Comparison of ENCODE assay signal across 9 cellular contexts in the genomic region with DNA sequence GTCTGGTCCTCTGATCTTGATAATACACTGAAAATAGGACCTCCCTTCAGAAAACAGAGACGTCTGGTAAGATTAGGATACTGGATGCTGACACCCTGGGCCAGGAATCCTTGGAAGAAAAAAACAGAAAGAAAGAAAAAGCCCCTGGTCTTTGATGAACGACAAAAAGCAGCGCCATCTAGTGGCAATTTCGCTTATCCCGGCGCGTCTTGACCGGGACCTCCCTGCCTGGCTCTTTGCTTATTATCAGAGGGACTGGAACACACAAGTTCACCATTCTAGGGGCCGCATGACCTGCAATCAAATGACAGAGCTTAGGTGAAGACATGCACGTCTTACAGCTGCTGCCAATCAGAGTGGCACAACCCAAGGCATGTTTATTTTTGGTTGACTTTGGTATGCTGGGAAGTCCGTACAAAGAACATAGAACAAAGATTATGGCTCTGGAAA.
DNase-seq lines count a peak whose midpoint lies in the region; ATAC-seq, FAIRE-seq and TF ChIP-seq lines count a peak whose summit lies in the region.
"Had no signal": no experiment of that assay in that cellular context is flagged by ENCODE, and none has a peak within 500 bp of the region (broad histone marks: within the 10 kb centered on the region; RNA-seq: fewer than 3 reads in every experiment).

No MANE protein-coding gene starts in this region.

- peak overlapping the region; percentile 19 for H3K4me2 ChIP-seq in keratinocyte (ENCODE audit: control insufficient read depth, extremely low read depth, insufficient read depth, low read depth, low read length)

- intact Hi-C loops in CD4-positive, alpha-beta T cell (cut with DNase I, micrococcal nuclease) = no loop called here

- peak; percentile 31 for TF ChIP-seq CTCF in CD4-positive, alpha-beta T cell (IDR thresholded peaks at IDR 0.05)
- peak; percentile 74 to 81 for TF ChIP-seq CTCF in brain (conservative IDR thresholded peaks at IDR 0.05)
- peak; percentile 67 to 77 (median 76) for TF ChIP-seq CTCF in keratinocyte (optimal IDR thresholded peaks at IDR 0.05 in 1 of 3, IDR thresholded peaks at IDR 0.05 in 1 of 3, conservative IDR thresholded peaks at IDR 0.05 in 1 of 3; ENCODE audit: extremely low read depth in 1 of 3, insufficient read depth in 2 of 3, low read length in 3 of 3)

- H3K9me1 ChIP-seq in keratinocyte (ENCODE audit: control insufficient read depth, extremely low read depth, insufficient read depth, low read length) = no peaks in the 10 kb centered on the region

- no peaks in the 10 kb centered on the region for H3K9me3 ChIP-seq in CD4-positive, alpha-beta T cell (ENCODE audit: control insufficient read depth, low read length)
- H3K9me3 ChIP-seq in keratinocyte (ENCODE audit: control insufficient read depth, low read depth, low read length) = no peaks in the 10 kb centered on the region
- H3K9me3 ChIP-seq: neutrophil had no signal

- H3K4me3 Mint-ChIP-seq in CD4-positive, alpha-beta T cell = no peak overlapping the region
- H3K4me3 Mint-ChIP-seq in brain = peak overlapping the region in 2 of 5 experiments; percentile 62 to 65

- no peaks in the 10 kb centered on the region for H3K9me3 Mint-ChIP-seq in CD4-positive, alpha-beta T cell
- H3K9me3 Mint-ChIP-seq in brain = peaks cover 0 to 7% (median 0%) of the 10 kb centered on the region in 5 experiments

- H3K36me3 ChIP-seq in keratinocyte (ENCODE audit: control insufficient read depth in 2 of 2, extremely low read depth in 1 of 2, insufficient read depth in 2 of 2, low read length in 2 of 2) = no peaks in the 10 kb centered on the region
- H3K36me3 ChIP-seq: neutrophil had no signal

- no peaks in the 10 kb centered on the region for H3K79me2 ChIP-seq in keratinocyte (ENCODE audit: control insufficient read depth, insufficient read depth, low read length)

- no peak overlapping the region for H2AFZ ChIP-seq in keratinocyte (ENCODE audit: control insufficient read depth, low read length)

- POLR2A ChIA-PET in CD4-positive, alpha-beta T cell (lab: Charles Lee) = no interaction called here

- no peak overlapping the region for H3K27ac ChIP-seq in CD4-positive, alpha-beta T cell (ENCODE audit: low read depth, low read length)
- no peak overlapping the region for H3K27ac ChIP-seq in keratinocyte (ENCODE audit: control insufficient read depth, insufficient read depth, low read length)
- H3K27ac ChIP-seq: neutrophil had no signal

- dilution Hi-C loops in keratinocyte (cut with MboI; ENCODE audit: extremely low pct_ligation_motif_present, low sequenced_read_pairs) = no loop called here

- H3K36me3 Mint-ChIP-seq in CD4-positive, alpha-beta T cell (ENCODE audit: low read depth) = no peaks in the 10 kb centered on the region
- no peaks in the 10 kb centered on the region for H3K36me3 Mint-ChIP-seq in brain

- FAIRE-seq in keratinocyte (lab: Jason Lieb, UNC) = peak; percentile 84

- H3K27me3 ChIP-seq in CD4-positive, alpha-beta T cell (ENCODE audit: control insufficient read depth, insufficient read depth, low read length) = peaks cover 5% of the 10 kb centered on the region
- peaks cover 17% of the 10 kb centered on the region for H3K27me3 ChIP-seq in keratinocyte (ENCODE audit: control insufficient read depth, extremely low read depth, insufficient read depth, low read length)

- H3K27me3 Mint-ChIP-seq in CD4-positive, alpha-beta T cell = peaks cover 14% of the 10 kb centered on the region
- H3K27me3 Mint-ChIP-seq in brain = no peaks in the 10 kb centered on the region

- no peaks in the 10 kb centered on the region for H3K4me1 Mint-ChIP-seq in CD4-positive, alpha-beta T cell (ENCODE audit: low read depth)
- peaks cover 57% of the 10 kb centered on the region for H3K4me1 Mint-ChIP-seq in brain

- CTCF ChIA-PET in CD4-positive, alpha-beta T cell (lab: Charles Lee) = interaction anchor here (0.6 kb wide), 1 partner anchor 14 kb away, joined by 3 read pairs; no protein-coding TSS in a partner anchor

- no peak for ATAC-seq in CD4-positive, alpha-beta T cell (ENCODE audit: poor library complexity)
- ATAC-seq in GM19351 (IDR thresholded peaks at IDR 0.05; ENCODE audit: unreplicated experiment) = peak; percentile 62
- ATAC-seq in GM21381 (IDR thresholded peaks at IDR 0.05; ENCODE audit: unreplicated experiment) = no peak

- no peak overlapping the region for H3K4me3 ChIP-seq in keratinocyte (ENCODE audit: control insufficient read depth in 2 of 3, extremely low read depth in 1 of 3, insufficient read depth in 2 of 3, low read depth in 1 of 3, low read length in 3 of 3)

- DNase-seq in CD4-positive, alpha-beta T cell = peak in 4 of 10 experiments; percentile 1 to 5 (median 3)
- DNase-seq in LoVo (ENCODE audit: low spot score) = peak; percentile 57
- DNase-seq in SHP77 (lab: John Stamatoyannopoulos, UW) = peak; percentile 42 to 53
- no peak for DNase-seq in keratinocyte (ENCODE audit: low read depth, low spot score)
- peak; percentile 28 to 52 for DNase-seq in stimulated activated CD4-positive, alpha-beta T cell treated with anti-CD3 and anti-CD28 coated beads, Interleukin-4, amount 100 ng/mL, for 48 hours (ENCODE audit: low read depth in 2 of 2)

- no peaks in the 10 kb centered on the region for H4K20me1 ChIP-seq in keratinocyte (ENCODE audit: control insufficient read depth, extremely low read depth, insufficient read depth, low read length)

- no peak overlapping the region for H3K9ac ChIP-seq in keratinocyte (ENCODE audit: control insufficient read depth, extremely low read depth, insufficient read depth, low read length)

- H3K27ac Mint-ChIP-seq in CD4-positive, alpha-beta T cell = no peak overlapping the region
- H3K27ac Mint-ChIP-seq in brain = peak overlapping the region; percentile 22 to 92 (median 62)

- peaks cover 6% of the 10 kb centered on the region for H3K4me1 ChIP-seq in keratinocyte (ENCODE audit: control insufficient read depth, extremely low read depth, insufficient read depth, low read length)
